Comparison of ENCODE assay signal across 9 cellular contexts in the genomic region with DNA sequence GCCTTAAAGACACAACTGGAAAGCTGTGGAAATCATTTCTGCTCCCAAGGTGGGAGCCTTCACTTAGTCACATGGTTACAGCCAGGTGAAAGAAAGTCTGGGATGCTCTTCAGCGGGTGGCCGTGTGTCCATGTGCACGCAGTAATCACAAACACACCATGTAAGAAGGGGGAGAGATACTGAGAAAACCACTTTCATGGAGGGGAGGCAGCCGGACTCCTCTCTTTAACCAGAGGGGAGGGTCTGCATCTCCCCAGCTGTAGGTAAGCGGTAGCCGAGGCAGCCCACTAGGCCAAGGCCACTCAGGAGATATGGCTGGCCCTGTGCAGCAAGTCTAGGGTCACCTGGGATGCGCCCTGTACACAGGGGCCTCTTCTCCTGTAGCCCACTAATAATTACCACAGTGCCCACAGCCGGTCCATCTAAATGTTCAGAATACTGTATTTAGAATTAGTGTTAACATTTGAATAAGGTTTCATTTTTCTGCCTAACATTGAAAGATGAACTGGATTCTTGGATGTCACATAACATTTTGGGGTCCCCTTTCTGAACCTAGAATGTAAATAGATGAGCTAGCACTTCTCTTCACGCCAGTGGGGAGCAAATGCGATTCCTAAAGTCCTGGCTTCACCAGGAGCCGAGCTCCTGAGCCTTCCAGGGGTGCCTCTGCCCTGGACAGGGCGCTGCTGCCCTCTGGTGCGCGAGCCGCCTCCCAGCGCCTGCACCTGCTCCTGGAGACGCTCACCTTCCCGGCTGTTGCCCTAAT. TPM values are rescaled to one million over a fixed set of nuclear protein-coding genes. Genes with fewer than 3 reads are reported as not detected.
DNase-seq lines count a peak whose midpoint lies in the region; ATAC-seq, FAIRE-seq and TF ChIP-seq lines count a peak whose summit lies in the region.
"Had no signal": no experiment of that assay in that cellular context is flagged by ENCODE, and none has a peak within 500 bp of the region (broad histone marks: within the 10 kb centered on the region; RNA-seq: fewer than 3 reads in every experiment).

No MANE protein-coding gene starts in this region.

- intact Hi-C loops in heart right ventricle (cut with DNase I) = loop anchor here (1.0 to 10.0 kb wide), 9 partner anchors 145 to 367 kb away; partner anchors contain the start of gene CEP43 (in 7 of the 10)
- intact Hi-C loops in sciatic nerve (cut with DNase I) = no loop called here

- DNase-seq in A172 (ENCODE audit: low spot score) (peak; percentile 13), GM12892 (ENCODE audit: insufficient read length) (peak; percentile 65), NCI-H82 (lab: John Stamatoyannopoulos, UW) (peak; percentile 78), activated T-helper 1 cell treated with Interleukin-2 at 50 U/mL for 16 hours (ENCODE audit: low read depth) (peak; percentile 41), heart right ventricle (peak; percentile 18 to 56), sciatic nerve (ENCODE audit: low spot score) (no peak), superior temporal gyrus (ENCODE audit: extremely low spot score) (no peak)

- H3K4me3 ChIP-seq in heart right ventricle = no peak overlapping the region

- TF ChIP-seq POLR2A in GM12892 (IDR thresholded peaks at IDR 0.05; ENCODE audit: low read depth, low read length) = no peak

- TF ChIP-seq CTCF in heart right ventricle (IDR thresholded peaks at IDR 0.05) = peak; percentile 50 to 82 (median 76)

- peaks cover 0 to 69% (median 54%) of the 10 kb centered on the region in 7 donors for H3K27me3 ChIP-seq in heart right ventricle

- 45 to 47% methylated on average over 18 of the region's 18 CpGs for WGBS in heart right ventricle, 2 donors

- H3K9me3 ChIP-seq in heart right ventricle = no peaks in the 10 kb centered on the region

- peak; percentile 80 for FAIRE-seq in GM12892 (lab: Jason Lieb, UNC)

- ATAC-seq in HG03045 (IDR thresholded peaks at IDR 0.05; ENCODE audit: unreplicated experiment) (peak; percentile 71), heart right ventricle (peak; percentile 71 to 91 (median 86)), sciatic nerve (peak; percentile 89)

- no peak overlapping the region for H3K27ac ChIP-seq in heart right ventricle

- no peaks in the 10 kb centered on the region for H3K36me3 ChIP-seq in heart right ventricle

- H3K4me1 ChIP-seq in heart right ventricle = peaks cover 0 to 5% (median 0%) of the 10 kb centered on the region in 9 donors

RNA-seq across cellular contexts. Expression of gene GPR31, which starts 15.9 kb away (rescaled TPM):
- total RNA-seq in A172 (2014; rRNA removed; shearing (Covaris generic)) = not detected in 2 replicates
- polyA plus RNA-seq in GM12892 (2012; ENCODE audit: missing spikeins) = not detected
- total RNA-seq in heart right ventricle (not detected), sciatic nerve (not detected)
- polyA plus RNA-seq in heart right ventricle = not detected
- polyA plus RNA-seq: esophagus had no signal

RNA-seq across cellular contexts. Expression of gene CCR6, which starts 19.0 kb away (rescaled TPM):
- total RNA-seq in A172 (2014; rRNA removed; shearing (Covaris generic)) = not detected in 2 replicates
- 3.4 TPM for polyA plus RNA-seq in GM12892 (2012; ENCODE audit: missing spikeins)
- total RNA-seq in heart right ventricle (under 1 TPM in 3 of 10 donors, not detected in 7; 0.13 to 0.37 (median 0.16) TPM), sciatic nerve (not detected)
- not detected for polyA plus RNA-seq in heart right ventricle

Comparison
In these comparisons a context has a peak if more than half of its experiments do, and no peak if none do; other contexts are left out.
1. DNase-seq: peak in A172 (single experiment), GM12892 (single experiment), NCI-H82 (single experiment), activated T-helper 1 cell treated with Interleukin-2 at 50 U/mL for 16 hours (single experiment) and heart right ventricle (2 of 2); none in sciatic nerve (single experiment) and superior temporal gyrus (single experiment).
2. Peak in every context shown above with its lines, with median percentiles within 50 percentile points of each other: ATAC-seq.